ENCODE assay signal across 12 cellular contexts in genomic region chr20:47490795-47491194, GRCh38. TPM values are rescaled to one million over a fixed set of nuclear protein-coding genes. Genes with fewer than 3 reads are reported as not detected.
DNase-seq lines count a peak whose midpoint lies in the region; ATAC-seq, FAIRE-seq and TF ChIP-seq lines count a peak whose summit lies in the region.
"Had no signal": no experiment of that assay in that cellular context is flagged by ENCODE, and none has a peak within 500 bp of the region (broad histone marks: within the 10 kb centered on the region; RNA-seq: fewer than 3 reads in every experiment).

No MANE protein-coding gene starts in this region.

- no peak for ATAC-seq in GM19023 (IDR thresholded peaks at IDR 0.05; ENCODE audit: unreplicated experiment)
- ATAC-seq: body of pancreas, gastroesophageal sphincter had no signal

- peaks cover 51% of the 10 kb centered on the region for H3K4me1 Mint-ChIP-seq in CD14-positive monocyte
- peaks cover 61% of the 10 kb centered on the region for H3K4me1 Mint-ChIP-seq in activated naive CD8-positive, alpha-beta T cell treated with anti-CD3 and anti-CD28 coated beads for 36 hours

- peak overlapping the region; percentile 8 to 88 (median 69) for H3K27ac Mint-ChIP-seq in CD14-positive monocyte
- peak overlapping the region; percentile 56 for H3K27ac Mint-ChIP-seq in activated naive CD8-positive, alpha-beta T cell treated with anti-CD3 and anti-CD28 coated beads for 36 hours
- H3K27ac Mint-ChIP-seq: nephron progenitor cell had no signal

- intact Hi-C loops in CD14-positive monocyte (cut with micrococcal nuclease) = no loop called here

- H3K36me3 Mint-ChIP-seq in CD14-positive monocyte = no peaks in the 10 kb centered on the region
- peaks cover 4% of the 10 kb centered on the region for H3K36me3 Mint-ChIP-seq in activated naive CD8-positive, alpha-beta T cell treated with anti-CD3 and anti-CD28 coated beads for 36 hours

- no peak for TF ChIP-seq CTCF in CD14-positive monocyte (IDR thresholded peaks at IDR 0.05)

- no peak overlapping the region for H3K4me3 Mint-ChIP-seq in CD14-positive monocyte
- no peak overlapping the region for H3K4me3 Mint-ChIP-seq in activated naive CD8-positive, alpha-beta T cell treated with anti-CD3 and anti-CD28 coated beads for 36 hours
- H3K4me3 Mint-ChIP-seq: nephron progenitor cell had no signal

- FAIRE-seq in GM18507 (lab: Jason Lieb, UNC) (peak; percentile 47), GM19239 (lab: Jason Lieb, UNC) (no peak)

- peaks cover 0 to 3% (median 0%) of the 10 kb centered on the region in 7 donors for H3K9me3 Mint-ChIP-seq in CD14-positive monocyte
- peaks cover 2% of the 10 kb centered on the region for H3K9me3 Mint-ChIP-seq in activated naive CD8-positive, alpha-beta T cell treated with anti-CD3 and anti-CD28 coated beads for 36 hours
- H3K9me3 Mint-ChIP-seq: nephron progenitor cell had no signal

- H3K27me3 Mint-ChIP-seq in CD14-positive monocyte (ENCODE audit: low read depth in 3 of 3) = peaks cover 0 to 8% (median 0%) of the 10 kb centered on the region in 3 donors
- H3K27me3 Mint-ChIP-seq in activated naive CD8-positive, alpha-beta T cell treated with anti-CD3 and anti-CD28 coated beads for 36 hours = no peaks in the 10 kb centered on the region

- DNase-seq in CD14-positive monocyte (ENCODE audit: low spot score) (no peak), GM18507 (ENCODE audit: extremely low spot score, insufficient read length, low read depth) (no peak), RPMI8226 (peak; percentile 22), GM19239 (ENCODE audit: insufficient read length, low spot score) (no peak), amniotic stem cell (lab: John Stamatoyannopoulos, UW) (no peak)
- no peak for DNase-seq in activated naive CD8-positive, alpha-beta T cell treated with anti-CD3 and anti-CD28 coated beads for 36 hours
- DNase-seq: body of pancreas, Karpas-422, NCI-H1694, nephron progenitor cell had no signal

RNA-seq across cellular contexts. Expression of gene NCOA3, which starts 10.9 kb away (rescaled TPM):
- polyA plus RNA-seq in CD14-positive monocyte = 10 to 100 TPM; 13.5 to 21.3 TPM
- 10 to 100 TPM; 58.1 to 66.4 TPM for total RNA-seq in activated naive CD8-positive, alpha-beta T cell treated with anti-CD3 and anti-CD28 coated beads for 36 hours
